Comparison of ENCODE assay signal across 8 cellular contexts in the genomic region with DNA sequence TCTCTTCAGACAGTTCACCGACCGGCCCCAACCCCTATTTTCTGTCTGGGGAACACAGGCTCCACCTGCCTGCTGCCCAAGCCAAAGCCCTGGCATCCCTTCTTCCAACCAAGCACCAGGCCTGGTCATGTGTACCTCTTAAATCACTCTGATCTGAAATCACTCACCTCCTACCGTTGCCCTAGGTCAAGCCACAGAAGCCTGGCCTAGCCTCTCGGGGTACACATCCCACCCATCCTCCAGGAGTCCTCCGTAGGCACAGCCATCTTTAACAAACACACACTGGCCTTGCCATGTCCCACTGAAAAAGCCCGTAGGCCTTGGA.
DNase-seq lines count a peak whose midpoint lies in the region; ATAC-seq lines count a peak whose summit lies in the region.

No MANE protein-coding gene starts in this region.

- peak overlapping the region in 3 of 8 donors; percentile 57 to 65 (median 58) for H3K4me3 Mint-ChIP-seq in CD4-positive, alpha-beta memory T cell
- peak overlapping the region; percentile 48 for H3K4me3 Mint-ChIP-seq in natural killer cell treated with Interleukin-12 subunit alpha and Interleukin-12 subunit beta and Interleukin-15 and Interleukin-18, amount 100 ng/mL, for 72 hours

- H3K27ac ChIP-seq in CD4-positive, alpha-beta memory T cell (ENCODE audit: low read depth, low read length): peak overlapping the region; percentile 33
- peak overlapping the region; percentile 32 for H3K27ac ChIP-seq in caudate nucleus (ENCODE audit: low read depth, low read length)

- no peaks in the 10 kb centered on the region for H3K36me3 ChIP-seq in CD4-positive, alpha-beta memory T cell (ENCODE audit: insufficient read depth, low read length)

- POLR2A ChIA-PET in CD4-positive, alpha-beta memory T cell (lab: Charles Lee; ENCODE audit: partially characterized antibody): interaction anchor here (0.7 to 2.9 kb wide), 12 partner anchors 9 to 107 kb away, joined by 3 to 20 read pairs (median 4); no protein-coding TSS in a partner anchor

- H3K27me3 ChIP-seq in CD4-positive, alpha-beta memory T cell (ENCODE audit: insufficient read depth, low read length): no peaks in the 10 kb centered on the region

- no peaks in the 10 kb centered on the region for H3K36me3 Mint-ChIP-seq in CD4-positive, alpha-beta memory T cell
- H3K36me3 Mint-ChIP-seq in natural killer cell treated with Interleukin-12 subunit alpha and Interleukin-12 subunit beta and Interleukin-15 and Interleukin-18, amount 100 ng/mL, for 72 hours: no peaks in the 10 kb centered on the region

- intact Hi-C loops in CD4-positive, alpha-beta memory T cell (cut with micrococcal nuclease): loop anchor here (1.0 to 2.0 kb wide), 4 partner anchors 16 to 107 kb away; no protein-coding TSS in a partner anchor

- peak overlapping the region in 1 of 2 donors; percentile 19 for H3K4me3 ChIP-seq in CD4-positive, alpha-beta memory T cell (ENCODE audit: low read length in 2 of 2)

- CTCF ChIA-PET in CD4-positive, alpha-beta memory T cell (lab: Charles Lee; ENCODE audit: partially characterized antibody): interaction anchor here (0.6 to 6.8 kb wide), 11 partner anchors 9 to 122 kb away, joined by 3 to 50 read pairs (median 7); partner anchors contain the start of gene IRF2BPL

- H3K27me3 Mint-ChIP-seq in CD4-positive, alpha-beta memory T cell: no peaks in the 10 kb centered on the region
- H3K27me3 Mint-ChIP-seq in natural killer cell treated with Interleukin-12 subunit alpha and Interleukin-12 subunit beta and Interleukin-15 and Interleukin-18, amount 100 ng/mL, for 72 hours: no peaks in the 10 kb centered on the region

- H3K4me1 ChIP-seq in CD4-positive, alpha-beta memory T cell (ENCODE audit: insufficient read depth, low read length): peaks cover 20% of the 10 kb centered on the region

- H3K4me1 Mint-ChIP-seq in CD4-positive, alpha-beta memory T cell: peaks cover 18 to 43% (median 27%) of the 10 kb centered on the region in 4 donors
- peaks cover 36 to 42% of the 10 kb centered on the region in 2 donors for H3K4me1 Mint-ChIP-seq in natural killer cell treated with Interleukin-12 subunit alpha and Interleukin-12 subunit beta and Interleukin-15 and Interleukin-18, amount 100 ng/mL, for 72 hours (ENCODE audit: low read depth in 2 of 2)

- no peaks in the 10 kb centered on the region for H3K9me3 ChIP-seq in CD4-positive, alpha-beta memory T cell (ENCODE audit: control insufficient read depth in 1 of 2, low read length in 2 of 2)

- H3K9me3 Mint-ChIP-seq in CD4-positive, alpha-beta memory T cell: no peaks in the 10 kb centered on the region
- H3K9me3 Mint-ChIP-seq in natural killer cell treated with Interleukin-12 subunit alpha and Interleukin-12 subunit beta and Interleukin-15 and Interleukin-18, amount 100 ng/mL, for 72 hours: no peaks in the 10 kb centered on the region

- ATAC-seq in HG03139 (IDR thresholded peaks at IDR 0.05; ENCODE audit: unreplicated experiment): peak; percentile 4
- ATAC-seq in natural killer cell treated with Interleukin-12 subunit alpha and Interleukin-12 subunit beta and Interleukin-15 and Interleukin-18, amount 100 ng/mL, for 72 hours: no peak

- DNase-seq in CD4-positive, alpha-beta memory T cell: no peak
- no peak for DNase-seq in caudate nucleus (lab: John Stamatoyannopoulos, UW)
- DNase-seq in natural killer cell treated with Interleukin-12 subunit alpha and Interleukin-12 subunit beta and Interleukin-15 and Interleukin-18, amount 100 ng/mL, for 72 hours (ENCODE audit: low spot score): no peak
- no peak for DNase-seq in Kasumi-1 (lab: John Stamatoyannopoulos, UW)
- DNase-seq in OCI-M2 (lab: John Stamatoyannopoulos, UW; ENCODE audit: unreplicated experiment): no peak
- no peak for DNase-seq in SW480 (ENCODE audit: low spot score)
- no peak for DNase-seq in NAMALWA (ENCODE audit: low spot score)

- peak overlapping the region; percentile 37 to 93 (median 87) for H3K27ac Mint-ChIP-seq in CD4-positive, alpha-beta memory T cell
- peak overlapping the region; percentile 48 to 91 for H3K27ac Mint-ChIP-seq in natural killer cell treated with Interleukin-12 subunit alpha and Interleukin-12 subunit beta and Interleukin-15 and Interleukin-18, amount 100 ng/mL, for 72 hours
